Comparison of ENCODE assay signal across 13 cellular contexts in genomic region chr3:50302095-50303037, GRCh38. TPM values are rescaled to one million over a fixed set of nuclear protein-coding genes. Genes with fewer than 3 reads are reported as not detected.
DNase-seq lines count a peak whose midpoint lies in the region; ATAC-seq and TF ChIP-seq lines count a peak whose summit lies in the region.
"Had no signal": no experiment of that assay in that cellular context is flagged by ENCODE, and none has a peak within 500 bp of the region (broad histone marks: within the 10 kb centered on the region; RNA-seq: fewer than 3 reads in every experiment).

No MANE protein-coding gene starts in this region.

- intact Hi-C loops in mucosa of descending colon (cut with DNase I, micrococcal nuclease) (no loop called here), thyroid gland (cut with DNase I) (no loop called here)

- no peaks in the 10 kb centered on the region for H3K27me3 ChIP-seq in thyroid gland

- H3K36me3 ChIP-seq in mucosa of descending colon (ENCODE audit: low read depth) (peaks cover 6% of the 10 kb centered on the region), thyroid gland (no peaks in the 10 kb centered on the region)

- H3K4me1 Mint-ChIP-seq in T-helper 2 cell treated with Interferon-gamma antibody and Interleukin-4, amounts not matched to agents 5 μg/mL and 100 μg/mL, for 36 hours (ENCODE audit: low read depth): peaks cover 20% of the 10 kb centered on the region

- no peaks in the 10 kb centered on the region for H3K36me3 Mint-ChIP-seq in T-helper 2 cell treated with Interferon-gamma antibody and Interleukin-4, amounts not matched to agents 5 μg/mL and 100 μg/mL, for 36 hours (ENCODE audit: low read depth)

- 89% methylated on average over 19 to 29 of the region's 33 CpGs for WGBS in thyroid gland, 2 donors

- H3K9me3 Mint-ChIP-seq in T-helper 2 cell treated with Interferon-gamma antibody and Interleukin-4, amounts not matched to agents 5 μg/mL and 100 μg/mL, for 36 hours: no peaks in the 10 kb centered on the region
- H3K9me3 Mint-ChIP-seq: activated CD4-positive, alpha-beta T cell treated with anti-CD3 and anti-CD28 coated beads, Interleukin-2, amount 10 ng/mL, durations not matched to agents 24 days and 14 days had no signal

- no peak for TF ChIP-seq CTCF in epithelial cell of proximal tubule (conservative IDR thresholded peaks at IDR 0.05; ENCODE audit: low read depth, low read length)
- no peak for TF ChIP-seq CTCF in mucosa of descending colon (IDR thresholded peaks at IDR 0.05)
- TF ChIP-seq CTCF in thyroid gland (IDR thresholded peaks at IDR 0.05): no peak

- no peak for DNase-seq in T-helper 2 cell treated with Interferon-gamma antibody and Interleukin-4, amounts not matched to agents 5 μg/mL and 100 μg/mL, for 36 hours (ENCODE audit: low spot score)
- DNase-seq in T-helper 2 cell: no peak
- DNase-seq in epithelial cell of proximal tubule (ENCODE audit: low read depth): no peak
- DNase-seq in mucosa of descending colon: peak in 2 of 3 donors; percentile 41 to 57
- no peak for DNase-seq in thyroid gland
- DNase-seq in SK-N-DZ (ENCODE audit: low spot score): no peak
- DNase-seq in DMS53 treated with DMSO at 0.1 percent for 48 hours (lab: John Stamatoyannopoulos, UW; ENCODE audit: unreplicated experiment): no peak
- DNase-seq: 8988T; activated CD4-positive, alpha-beta T cell treated with anti-CD3 and anti-CD28 coated beads, Interleukin-2, amount 10 ng/mL, durations not matched to agents 24 days and 14 days; central memory CD4-positive, alpha-beta T cell; stimulated activated CD4-positive, alpha-beta T cell treated with anti-CD3 and anti-CD28 coated beads, Interleukin-4, amount 100 ng/mL, for 1 hour had no signal

- H3K4me3 Mint-ChIP-seq in T-helper 2 cell treated with Interferon-gamma antibody and Interleukin-4, amounts not matched to agents 5 μg/mL and 100 μg/mL, for 36 hours: no peak overlapping the region
- H3K4me3 Mint-ChIP-seq: activated CD4-positive, alpha-beta T cell treated with anti-CD3 and anti-CD28 coated beads, Interleukin-2, amount 10 ng/mL, durations not matched to agents 24 days and 14 days had no signal

- H3K27ac Mint-ChIP-seq in T-helper 2 cell treated with Interferon-gamma antibody and Interleukin-4, amounts not matched to agents 5 μg/mL and 100 μg/mL, for 36 hours: peak overlapping the region; percentile 45
- H3K27ac Mint-ChIP-seq: activated CD4-positive, alpha-beta T cell treated with anti-CD3 and anti-CD28 coated beads, Interleukin-2, amount 10 ng/mL, durations not matched to agents 24 days and 14 days had no signal

- ATAC-seq in mucosa of descending colon (no peak), HG03135 (IDR thresholded peaks at IDR 0.05; ENCODE audit: unreplicated experiment) (no peak)

- TF ChIP-seq POLR2A in thyroid gland (IDR thresholded peaks at IDR 0.05): no peak

- H3K27ac ChIP-seq in thyroid gland: peak overlapping the region in 2 of 3 donors; percentile 40 to 74

- H3K4me1 ChIP-seq in mucosa of descending colon (ENCODE audit: low read depth) (peaks cover 14% of the 10 kb centered on the region), thyroid gland (peaks cover 22 to 35% of the 10 kb centered on the region in 2 donors)

- peak overlapping the region; percentile 68 for H3K4me3 ChIP-seq in epithelial cell of proximal tubule (ENCODE audit: low read depth, low read length)
- H3K4me3 ChIP-seq in mucosa of descending colon: no peak overlapping the region
- H3K4me3 ChIP-seq in thyroid gland (replicated peaks in 1 of 3): peak overlapping the region in 1 of 3 donors; percentile 8

- H3K9me3 ChIP-seq in mucosa of descending colon (peaks cover 4% of the 10 kb centered on the region), thyroid gland (no peaks in the 10 kb centered on the region)

- no peaks in the 10 kb centered on the region for H3K27me3 Mint-ChIP-seq in T-helper 2 cell treated with Interferon-gamma antibody and Interleukin-4, amounts not matched to agents 5 μg/mL and 100 μg/mL, for 36 hours (ENCODE audit: low read depth)
- H3K27me3 Mint-ChIP-seq: activated CD4-positive, alpha-beta T cell treated with anti-CD3 and anti-CD28 coated beads, Interleukin-2, amount 10 ng/mL, durations not matched to agents 24 days and 14 days had no signal

RNA-seq across cellular contexts. Expression of gene HYAL1, which starts 1.0 kb away (rescaled TPM):
- 1.3 and 2.2 TPM in 2 replicates for total RNA-seq in epithelial cell of proximal tubule
- total RNA-seq in mucosa of descending colon: 10 to 100 TPM in 1 of 3 donors, 1 to 10 TPM in 2; 5.3 to 10.0 (median 7.0) TPM
- 10 to 100 TPM in 2 of 4 donors, 1 to 10 TPM in 2; 5.8 to 13.8 (median 9.7) TPM for total RNA-seq in thyroid gland
- polyA plus RNA-seq in SK-N-DZ (2014; cell fraction: cytosol; rRNA removed): 1.9 and 4.8 TPM in 2 replicates
- polyA plus RNA-seq in SK-N-DZ (2014; cell fraction: nucleus; rRNA removed): 2.0 and 2.5 TPM in 2 replicates
- total RNA-seq: M059J had no signal

RNA-seq across cellular contexts. Expression of gene HYAL3, which starts 3.2 kb away (rescaled TPM):
- 7.8 and 8.8 TPM in 2 replicates for total RNA-seq in epithelial cell of proximal tubule
- total RNA-seq in mucosa of descending colon: 1 to 10 TPM; 1.4 to 2.9 (median 1.4) TPM
- total RNA-seq in thyroid gland: 1 to 10 TPM; 2.7 to 6.7 (median 3.8) TPM
- polyA plus RNA-seq in SK-N-DZ (2014; cell fraction: cytosol; rRNA removed): 0.64 and 1.2 TPM in 2 replicates
- 3.7 and 6.2 TPM in 2 replicates for polyA plus RNA-seq in SK-N-DZ (2014; cell fraction: nucleus; rRNA removed)

RNA-seq across cellular contexts. Expression of gene NAA80, which starts 3.2 kb away (rescaled TPM):
- total RNA-seq in epithelial cell of proximal tubule: 8.5 and 19.4 TPM in 2 replicates
- total RNA-seq in mucosa of descending colon: 10 to 100 TPM in 1 of 3 donors, 1 to 10 TPM in 2; 7.0 to 10.1 (median 8.4) TPM
- total RNA-seq in thyroid gland: 10 to 100 TPM in 2 of 4 donors, 1 to 10 TPM in 2; 6.9 to 15.2 (median 10.8) TPM
- 9.8 and 10.7 TPM in 2 replicates for polyA plus RNA-seq in SK-N-DZ (2014; cell fraction: cytosol; rRNA removed)
- 19.9 and 27.7 TPM in 2 replicates for polyA plus RNA-seq in SK-N-DZ (2014; cell fraction: nucleus; rRNA removed)

RNA-seq across cellular contexts. Expression of gene IFRD2, which starts 10.1 kb away (rescaled TPM):
- total RNA-seq in epithelial cell of proximal tubule (76.6 and 165 TPM in 2 replicates), mucosa of descending colon (10 to 100 TPM; 54.8 to 59.8 (median 57.0) TPM), thyroid gland (10 to 100 TPM; 63.9 to 96.5 (median 88.4) TPM)
- 72.9 and 84.0 TPM in 2 replicates for polyA plus RNA-seq in SK-N-DZ (2014; cell fraction: cytosol; rRNA removed)
- 268 and 286 TPM in 2 replicates for polyA plus RNA-seq in SK-N-DZ (2014; cell fraction: nucleus; rRNA removed)

RNA-seq across cellular contexts. Expression of gene HYAL2, which starts 20.2 kb away (rescaled TPM):
- total RNA-seq in epithelial cell of proximal tubule: 123 and 145 TPM in 2 replicates
- total RNA-seq in mucosa of descending colon: 10 to 100 TPM; 18.6 to 32.5 (median 29.1) TPM
- 100 to 1,000 TPM; 133 to 206 (median 158) TPM for total RNA-seq in thyroid gland
- polyA plus RNA-seq in SK-N-DZ (2014; cell fraction: cytosol; rRNA removed): 114 and 123 TPM in 2 replicates
- 74.9 and 103 TPM in 2 replicates for polyA plus RNA-seq in SK-N-DZ (2014; cell fraction: nucleus; rRNA removed)

Comparison
In these comparisons a context has a peak if more than half of its experiments do, and no peak if none do; other contexts are left out.
1. DNase-seq: peak in mucosa of descending colon (2 of 3); none in T-helper 2 cell treated with Interferon-gamma antibody and Interleukin-4, amounts not matched to agents 5 μg/mL and 100 μg/mL, for 36 hours (single experiment), T-helper 2 cell (0 of 5), epithelial cell of proximal tubule (single experiment), thyroid gland (0 of 2), SK-N-DZ (single experiment) and DMS53 treated with DMSO at 0.1 percent for 48 hours (single experiment).